12 cellular contexts compared by ENCODE assay signal in genomic region chr4:80173841-80174240, GRCh38. TPM values are rescaled to one million over a fixed set of nuclear protein-coding genes. Genes with fewer than 3 reads are reported as not detected.
DNase-seq lines count a peak whose midpoint lies in the region; ATAC-seq and TF ChIP-seq lines count a peak whose summit lies in the region.
"Had no signal": no experiment of that assay in that cellular context is flagged by ENCODE, and none has a peak within 500 bp of the region (broad histone marks: within the 10 kb centered on the region; RNA-seq: fewer than 3 reads in every experiment).

No MANE protein-coding gene starts in this region.

- no peaks in the 10 kb centered on the region for H3K36me3 ChIP-seq in DND-41 (ENCODE audit: insufficient read depth, low read length)
- no peaks in the 10 kb centered on the region for H3K36me3 ChIP-seq in naive thymus-derived CD4-positive, alpha-beta T cell (ENCODE audit: control insufficient read depth in 2 of 3, insufficient read depth in 3 of 3, low read length in 3 of 3)
- H3K36me3 ChIP-seq: right lobe of liver had no signal

- H2AFZ ChIP-seq in DND-41 (ENCODE audit: low read depth, low read length): no peak overlapping the region

- H3K27ac Mint-ChIP-seq in activated naive CD8-positive, alpha-beta T cell: peak overlapping the region; percentile 97
- H3K27ac Mint-ChIP-seq in naive thymus-derived CD4-positive, alpha-beta T cell: peak overlapping the region; percentile 92 to 99 (median 96)

- peaks cover under 1% of the 10 kb centered on the region for H3K9me3 Mint-ChIP-seq in activated naive CD8-positive, alpha-beta T cell (ENCODE audit: low read depth)
- peaks cover 0 to 17% (median under 1%) of the 10 kb centered on the region in 11 donors for H3K9me3 Mint-ChIP-seq in naive thymus-derived CD4-positive, alpha-beta T cell

- CTCF ChIA-PET in naive thymus-derived CD4-positive, alpha-beta T cell (lab: Charles Lee): interaction anchor here (2.0 to 6.2 kb wide), 4 partner anchors 10 to 48 kb away, joined by 6 to 66 read pairs (median 26); no protein-coding TSS in a partner anchor

- no peaks in the 10 kb centered on the region for H3K27me3 ChIP-seq in DND-41 (ENCODE audit: insufficient read depth, low read length, poor library complexity)
- H3K27me3 ChIP-seq in naive thymus-derived CD4-positive, alpha-beta T cell (ENCODE audit: control insufficient read depth in 2 of 2, insufficient read depth in 2 of 2, low read length in 2 of 2): no peaks in the 10 kb centered on the region
- H3K27me3 ChIP-seq: right lobe of liver had no signal

- no peak for DNase-seq in DND-41
- no peak for DNase-seq in naive thymus-derived CD4-positive, alpha-beta T cell
- no peak for DNase-seq in LoVo (ENCODE audit: low spot score)
- no peak for DNase-seq in 8988T
- no peak for DNase-seq in islet precursor cell
- DNase-seq: amniotic stem cell, DMS79 treated with DMSO at 0.1 percent for 48 hours, right lobe of liver, SHP77 treated with DMSO at 0.1 percent for 48 hours had no signal

- TF ChIP-seq CTCF in DND-41 (IDR thresholded peaks at IDR 0.05; ENCODE audit: borderline replicate concordance, extremely low read depth, low read length, poor library complexity, severe bottlenecking): no peak

- H3K27me3 Mint-ChIP-seq in activated naive CD8-positive, alpha-beta T cell: no peaks in the 10 kb centered on the region
- H3K27me3 Mint-ChIP-seq in naive thymus-derived CD4-positive, alpha-beta T cell: peaks cover 0 to under 1% (median 0%) of the 10 kb centered on the region in 5 donors

- no peak overlapping the region for H3K4me2 ChIP-seq in DND-41 (ENCODE audit: insufficient read depth, low read length)

- POLR2A ChIA-PET in naive thymus-derived CD4-positive, alpha-beta T cell (lab: Charles Lee): interaction anchor here (0.9 to 4.5 kb wide), 7 partner anchors 10 to 101 kb away, joined by 3 to 85 read pairs (median 18); partner anchors contain the start of gene ANTXR2

- peaks cover 6% of the 10 kb centered on the region for H3K36me3 Mint-ChIP-seq in activated naive CD8-positive, alpha-beta T cell
- H3K36me3 Mint-ChIP-seq in naive thymus-derived CD4-positive, alpha-beta T cell: peaks cover 0 to 53% (median 0%) of the 10 kb centered on the region in 5 donors

- H4K20me1 ChIP-seq in DND-41 (ENCODE audit: insufficient read depth, low read length): no peaks in the 10 kb centered on the region

- ATAC-seq in DND-41 (ENCODE audit: insufficient read depth, low read depth) (no peak), HG03064 (IDR thresholded peaks at IDR 0.05; ENCODE audit: low read depth, unreplicated experiment) (peak; percentile 8), GM18873 (IDR thresholded peaks at IDR 0.05; ENCODE audit: low FRiP score, unreplicated experiment) (no peak)
- ATAC-seq in naive thymus-derived CD4-positive, alpha-beta T cell: peak; percentile 9

- no peak overlapping the region for H3K9ac ChIP-seq in DND-41 (ENCODE audit: low read depth, low read length)

- peaks cover 55% of the 10 kb centered on the region for H3K4me1 Mint-ChIP-seq in activated naive CD8-positive, alpha-beta T cell (ENCODE audit: low read depth)
- peaks cover 33 to 70% (median 57%) of the 10 kb centered on the region in 7 donors for H3K4me1 Mint-ChIP-seq in naive thymus-derived CD4-positive, alpha-beta T cell

- H3K4me3 Mint-ChIP-seq in activated naive CD8-positive, alpha-beta T cell: peak overlapping the region; percentile 40
- peak overlapping the region in 9 of 10 donors; percentile 25 to 80 (median 73) for H3K4me3 Mint-ChIP-seq in naive thymus-derived CD4-positive, alpha-beta T cell

- H3K79me2 ChIP-seq in DND-41 (ENCODE audit: insufficient read depth, low read length): no peaks in the 10 kb centered on the region

- no peaks in the 10 kb centered on the region for H3K9me3 ChIP-seq in DND-41 (ENCODE audit: insufficient read depth, low read length, severe bottlenecking)
- H3K9me3 ChIP-seq in naive thymus-derived CD4-positive, alpha-beta T cell (ENCODE audit: control insufficient read depth in 2 of 3, low read length in 3 of 3): peaks cover 0 to under 1% (median 0%) of the 10 kb centered on the region in 3 experiments
- H3K9me3 ChIP-seq: right lobe of liver had no signal

- H3K27ac ChIP-seq in DND-41 (ENCODE audit: low read length): peak overlapping the region; percentile 71
- H3K27ac ChIP-seq in naive thymus-derived CD4-positive, alpha-beta T cell (ENCODE audit: low read depth, low read length): peak overlapping the region; percentile 75
- H3K27ac ChIP-seq: right lobe of liver had no signal

- intact Hi-C loops in naive thymus-derived CD4-positive, alpha-beta T cell (cut with micrococcal nuclease): loop anchor here (1.0 to 10.0 kb wide), 8 partner anchors 9 to 321 kb away; partner anchors contain the start of gene ANTXR2 (in 1 of the 2)

- H3K4me3 ChIP-seq in DND-41 (ENCODE audit: low read depth in 1 of 2, low read length in 2 of 2): no peak overlapping the region
- peak overlapping the region; percentile 3 for H3K4me3 ChIP-seq in naive thymus-derived CD4-positive, alpha-beta T cell (ENCODE audit: low read length)
- H3K4me3 ChIP-seq: right lobe of liver had no signal

- peaks cover 27% of the 10 kb centered on the region for H3K4me1 ChIP-seq in DND-41 (ENCODE audit: insufficient read depth, low read length)
- peaks cover 33 to 40% of the 10 kb centered on the region in 2 donors for H3K4me1 ChIP-seq in naive thymus-derived CD4-positive, alpha-beta T cell (ENCODE audit: control insufficient read depth in 2 of 2, insufficient read depth in 2 of 2, low read length in 2 of 2)
- H3K4me1 ChIP-seq: right lobe of liver had no signal

RNA-seq across cellular contexts. Expression of gene PRDM8, which starts 23.5 kb away (rescaled TPM):
- 10 to 100 TPM in 3 of 5 experiments, 1 to 10 TPM in 2; 4.2 to 13.7 (median 10.4) TPM for total RNA-seq in naive thymus-derived CD4-positive, alpha-beta T cell
- 1 to 10 TPM; 1.3 to 2.5 TPM for polyA plus RNA-seq in naive thymus-derived CD4-positive, alpha-beta T cell

Comparison
In these comparisons a context has a peak if more than half of its experiments do, and no peak if none do; other contexts are left out.
1. ATAC-seq: peak in HG03064 (single experiment) and naive thymus-derived CD4-positive, alpha-beta T cell (single experiment); none in DND-41 (single experiment) and GM18873 (single experiment).